ENCODE assay signal across 1 cellular context in genomic region chr12:5916785-5917290, GRCh38.
TF ChIP-seq lines count a peak whose summit lies in the region.

No MANE protein-coding gene starts in this region.

TF ChIP-seq in GM23338, 12 proteins besides CTCF, POLR2A, EP300 and RAD21 (continued from another document):
- TF ChIP-seq EZH2 (IDR thresholded peaks at IDR 0.05; ENCODE audit: low read depth, unreplicated experiment) = no peak
- TF ChIP-seq ETS1 (IDR thresholded peaks at IDR 0.05) = no peak
- no peak for TF ChIP-seq STAT1 (IDR thresholded peaks at IDR 0.05; ENCODE audit: unreplicated experiment)
- no peak for TF ChIP-seq EZH2phosphoT487 (IDR thresholded peaks at IDR 0.05; ENCODE audit: unreplicated experiment)
- no peak for TF ChIP-seq NANOG (IDR thresholded peaks at IDR 0.05; ENCODE audit: borderline replicate concordance)
- TF ChIP-seq ZNF114 (CRISPR knock-in tag; IDR thresholded peaks at IDR 0.05) = no peak
- TF ChIP-seq REST (IDR thresholded peaks at IDR 0.05; ENCODE audit: unreplicated experiment) = no peak
- TF ChIP-seq POLR2AphosphoS5 (IDR thresholded peaks at IDR 0.05; ENCODE audit: low read depth) = no peak
- no peak for TF ChIP-seq JUNB (IDR thresholded peaks at IDR 0.05; ENCODE audit: unreplicated experiment)
- no peak for TF ChIP-seq ZNF462 (CRISPR knock-in tag; IDR thresholded peaks at IDR 0.05)
